Comparison of ENCODE assay signal across 27 cellular contexts in genomic region chr4:155400893-155401292, GRCh38.
"Had no signal": no experiment of that assay in that cellular context is flagged by ENCODE, and none has a peak within 500 bp of the region (broad histone marks: within the 10 kb centered on the region; RNA-seq: fewer than 3 reads in every experiment).

No MANE protein-coding gene starts in this region.

- H3K36me3 ChIP-seq: left lung, neural progenitor cell, neutrophil, stomach, thyroid gland, transverse colon, upper lobe of right lung had no signal

- H3K4me1 ChIP-seq: left lung, parathyroid adenoma, psoas muscle, testis, thyroid gland had no signal

- H3K27ac ChIP-seq: left lung, neural progenitor cell, neutrophil, parathyroid adenoma, psoas muscle, skin epidermis, stomach, testis, thyroid gland, transverse colon, upper lobe of right lung had no signal

- DNase-seq: hippocampal formation; kidney glomerular epithelial cell; left colon; left lung; mesendoderm; naive B cell; natural killer cell; nephron progenitor cell; occipital lobe; psoas muscle; stimulated activated CD4-positive, alpha-beta T cell treated with anti-CD3 and anti-CD28 coated beads, Interleukin-12 subunit alpha, Interleukin-12 subunit beta, amount 100 ng/mL, for 4 hours; stimulated activated CD4-positive, alpha-beta T cell treated with anti-CD3 and anti-CD28 coated beads, Interleukin-15, amount 100 ng/mL, for 24 hours; stimulated activated CD4-positive, alpha-beta T cell treated with anti-CD3 and anti-CD28 coated beads, Interleukin-2, amount 100 ng/mL, for 24 hours; stimulated activated CD4-positive, alpha-beta T cell treated with anti-CD3 and anti-CD28 coated beads, Interleukin-4, amount 100 ng/mL, for 1 hour; stimulated activated naive B cell treated with anti-CD40 and anti-IgM and Interleukin-4, amounts not matched to agents 10 μg/mL and 1 μg/mL and 100 μg/mL, for 72 hours; stimulated activated naive CD8-positive, alpha-beta T cell treated with anti-CD3 and anti-CD28 coated beads, Interleukin-15, Interleukin-2, amounts not matched to agents 100 U/mL and 50 U/mL, for 24 hours; stomach; testis; transverse colon; upper lobe of right lung had no signal

- ATAC-seq: left colon; natural killer cell; psoas muscle; sciatic nerve; stimulated activated naive B cell treated with anti-CD40 and anti-IgM and Interleukin-4, amounts not matched to agents 10 μg/mL and 1 μg/mL and 100 μg/mL, for 72 hours; stimulated activated naive CD8-positive, alpha-beta T cell treated with anti-CD3 and anti-CD28 coated beads, Interleukin-15, Interleukin-2, amounts not matched to agents 100 U/mL and 50 U/mL, for 24 hours had no signal

- H3K4me3 ChIP-seq: left lung, lung, neural progenitor cell, psoas muscle, skin epidermis, stomach, testis, thyroid gland, transverse colon, upper lobe of right lung had no signal

- H3K9me3 ChIP-seq: left lung, neutrophil, psoas muscle, stomach, testis, thyroid gland, transverse colon, upper lobe of right lung had no signal

- H3K27me3 ChIP-seq: left lung, neutrophil, stomach, testis, transverse colon, upper lobe of right lung had no signal
